In the genomic region with DNA sequence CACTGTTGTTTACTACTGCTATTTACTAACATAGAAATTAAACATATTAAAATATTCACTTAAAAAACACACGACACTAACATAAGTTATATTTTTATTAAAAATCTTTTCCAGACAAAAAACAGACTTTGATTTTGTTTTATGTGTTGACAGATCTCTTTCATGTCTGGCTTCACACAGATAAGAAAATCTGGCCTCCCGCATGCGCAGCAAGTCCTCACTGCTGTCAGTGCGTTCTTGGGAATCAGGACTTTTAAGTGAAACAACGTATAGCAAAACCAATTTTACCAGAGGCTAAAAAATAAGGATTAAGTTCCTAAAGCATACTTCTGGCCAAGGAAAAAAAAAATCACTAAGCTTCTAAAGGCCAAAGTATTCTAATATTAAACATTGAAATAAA, we compare ENCODE assay signal across 9 cellular contexts. TPM values are rescaled to one million over a fixed set of nuclear protein-coding genes. Genes with fewer than 3 reads are reported as not detected.
DNase-seq lines count a peak whose midpoint lies in the region; ATAC-seq and TF ChIP-seq lines count a peak whose summit lies in the region.
"Had no signal": no experiment of that assay in that cellular context is flagged by ENCODE, and none has a peak within 500 bp of the region (broad histone marks: within the 10 kb centered on the region; RNA-seq: fewer than 3 reads in every experiment).

No MANE protein-coding gene starts in this region.

- DNase-seq in stimulated activated naive CD4-positive, alpha-beta T cell (lab: John Stamatoyannopoulos, UW): peak in 4 of 6 experiments; percentile 15 to 49 (median 32)
- no peak for DNase-seq in stimulated activated naive CD4-positive, alpha-beta T cell treated with Interleukin-2 at 50 U/mL for 16 hours (lab: John Stamatoyannopoulos, UW)
- no peak for DNase-seq in activated naive CD4-positive, alpha-beta T cell treated with anti-CD3 and anti-CD28 coated beads, Interleukin-2, amount 50 U/mL, for 72 hours (ENCODE audit: low spot score in 2 of 2)
- DNase-seq in immature natural killer cell (no peak), thyroid gland (no peak), GM03348 (ENCODE audit: low spot score) (no peak)

- H3K4me1 Mint-ChIP-seq in immature natural killer cell: peaks cover 65 to 82% of the 10 kb centered on the region in 2 donors

- TF ChIP-seq CTCF in thyroid gland (IDR thresholded peaks at IDR 0.05): no peak

- H3K27me3 Mint-ChIP-seq in immature natural killer cell (ENCODE audit: low read depth in 3 of 3): peaks cover 24 to 30% (median 24%) of the 10 kb centered on the region in 3 donors

- H3K27me3 ChIP-seq in thyroid gland: no peaks in the 10 kb centered on the region

- no peaks in the 10 kb centered on the region for H3K9me3 ChIP-seq in thyroid gland

- no peaks in the 10 kb centered on the region for H3K9me3 Mint-ChIP-seq in activated naive CD4-positive, alpha-beta T cell treated with anti-CD3 and anti-CD28 coated beads, Interleukin-2, amount 50 U/mL, for 72 hours
- no peaks in the 10 kb centered on the region for H3K9me3 Mint-ChIP-seq in immature natural killer cell

- intact Hi-C loops in thyroid gland (cut with DNase I): no loop called here

- TF ChIP-seq POLR2A in thyroid gland (IDR thresholded peaks at IDR 0.05): no peak

- peak overlapping the region; percentile 98 to 99 for H3K27ac Mint-ChIP-seq in activated naive CD4-positive, alpha-beta T cell treated with anti-CD3 and anti-CD28 coated beads, Interleukin-2, amount 50 U/mL, for 72 hours
- peak overlapping the region; percentile 98 to 100 (median 99) for H3K27ac Mint-ChIP-seq in immature natural killer cell

- H3K4me3 Mint-ChIP-seq in immature natural killer cell: peak overlapping the region; percentile 93 to 98 (median 95)

- H3K4me3 ChIP-seq in thyroid gland (replicated peaks in 1 of 3): peak overlapping the region in 2 of 3 donors; percentile 66 to 70

- ATAC-seq in activated naive CD4-positive, alpha-beta T cell treated with anti-CD3 and anti-CD28 coated beads, Interleukin-2, amount 50 U/mL, for 72 hours: no peak
- ATAC-seq in HG02588 (IDR thresholded peaks at IDR 0.05; ENCODE audit: unreplicated experiment) (no peak), HG02938 (IDR thresholded peaks at IDR 0.05; ENCODE audit: unreplicated experiment) (no peak)

- no peaks in the 10 kb centered on the region for H3K36me3 ChIP-seq in thyroid gland

- H3K36me3 Mint-ChIP-seq in activated naive CD4-positive, alpha-beta T cell treated with anti-CD3 and anti-CD28 coated beads, Interleukin-2, amount 50 U/mL, for 72 hours: peaks cover 21 to 25% of the 10 kb centered on the region in 2 donors
- peaks cover 8 to 14% (median 10%) of the 10 kb centered on the region in 3 donors for H3K36me3 Mint-ChIP-seq in immature natural killer cell

- H3K27ac ChIP-seq in thyroid gland: peak overlapping the region; percentile 89 to 97 (median 94)

- 59 to 61% methylated on average over 5 of the region's 5 CpGs for WGBS in thyroid gland, 2 donors

- peaks cover 19 to 20% of the 10 kb centered on the region in 2 donors for H3K4me1 ChIP-seq in thyroid gland

RNA-seq across cellular contexts. Expression of a gene that starts 1.2 kb away (rescaled TPM):
- 10 to 100 TPM; 52.6 to 81.1 TPM for total RNA-seq in activated naive CD4-positive, alpha-beta T cell treated with anti-CD3 and anti-CD28 coated beads, Interleukin-2, amount 50 U/mL, for 72 hours
- polyA plus RNA-seq in immature natural killer cell: 100 to 1,000 TPM in 1 of 3 donors, 10 to 100 TPM in 2; 62.3 to 113 (median 95.9) TPM
- total RNA-seq in thyroid gland: 10 to 100 TPM; 39.0 to 67.2 (median 41.5) TPM

RNA-seq across cellular contexts. Expression of a gene that starts 6.0 kb away (rescaled TPM):
- 10 to 100 TPM; 21.2 to 31.5 TPM for total RNA-seq in activated naive CD4-positive, alpha-beta T cell treated with anti-CD3 and anti-CD28 coated beads, Interleukin-2, amount 50 U/mL, for 72 hours
- 10 to 100 TPM; 16.7 to 32.2 (median 26.5) TPM for polyA plus RNA-seq in immature natural killer cell
- total RNA-seq in thyroid gland: 10 to 100 TPM; 15.2 to 26.3 (median 16.4) TPM

RNA-seq across cellular contexts. Expression of a gene that starts 24.5 kb away (rescaled TPM):
- not detected for total RNA-seq in activated naive CD4-positive, alpha-beta T cell treated with anti-CD3 and anti-CD28 coated beads, Interleukin-2, amount 50 U/mL, for 72 hours
- polyA plus RNA-seq in immature natural killer cell: under 1 TPM in 1 of 3 donors, not detected in 2; 0.19 TPM
- total RNA-seq in thyroid gland: not detected
- total RNA-seq: glomerular endothelial cell had no signal

Comparison
In these comparisons a context has a peak if more than half of its experiments do, and no peak if none do; other contexts are left out.
1. DNase-seq: peak in stimulated activated naive CD4-positive, alpha-beta T cell (4 of 6); none in stimulated activated naive CD4-positive, alpha-beta T cell treated with Interleukin-2 at 50 U/mL for 16 hours (single experiment), activated naive CD4-positive, alpha-beta T cell treated with anti-CD3 and anti-CD28 coated beads, Interleukin-2, amount 50 U/mL, for 72 hours (0 of 2), immature natural killer cell (0 of 3), thyroid gland (0 of 2) and GM03348 (single experiment).